In the genomic region with DNA sequence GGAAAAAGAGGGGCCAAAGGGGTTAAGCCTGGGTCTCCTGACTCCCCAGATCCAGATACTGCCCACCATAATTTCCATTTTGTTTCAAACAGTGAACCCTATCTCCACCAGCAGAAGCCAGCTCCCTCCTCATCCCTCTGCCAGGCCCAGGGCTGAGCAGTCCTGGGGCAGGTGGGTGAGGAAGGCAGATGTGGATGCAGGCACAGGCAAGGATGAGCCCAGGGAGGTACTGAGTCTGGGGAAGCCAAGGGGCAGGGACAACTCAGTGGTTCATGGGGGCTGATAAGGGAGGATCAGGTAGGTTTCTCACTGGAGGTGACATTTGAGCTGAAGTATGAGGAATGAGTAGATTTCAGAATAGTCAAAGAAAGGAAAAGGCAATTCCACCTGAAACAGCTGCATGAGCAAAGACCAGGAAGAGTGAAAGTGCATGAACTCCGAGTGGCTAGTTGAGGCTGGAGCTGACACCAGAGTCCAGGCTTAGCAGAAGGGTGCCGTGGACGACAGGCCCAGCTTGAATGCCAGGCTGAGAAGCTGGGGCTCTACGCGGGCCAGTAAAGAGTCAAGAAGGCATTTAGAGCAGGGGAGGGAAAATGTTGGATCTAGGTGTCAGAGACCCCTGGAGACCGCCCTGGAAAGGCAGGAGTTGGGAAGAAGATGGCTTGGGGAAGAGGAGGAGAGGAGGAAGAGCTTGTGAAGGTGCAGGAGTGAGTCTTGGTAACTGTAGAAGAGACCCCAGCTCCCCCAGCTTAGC, we compare ENCODE assay signal across 8 cellular contexts. TPM values are rescaled to one million over a fixed set of nuclear protein-coding genes. Genes with fewer than 3 reads are reported as not detected.
A peak's percentile ranks its signal among the peaks of the same experiment; 100 is the strongest.
DNase-seq lines count a peak whose midpoint lies in the region; ATAC-seq and TF ChIP-seq lines count a peak whose summit lies in the region.

No MANE protein-coding gene starts in this region.

- DNase-seq in colonic mucosa (no peak), natural killer cell (no peak), NCI-H1092 (lab: John Stamatoyannopoulos, UW) (no peak), NCI-H1930 (lab: John Stamatoyannopoulos, UW) (no peak)
- no peak for DNase-seq in stimulated activated CD4-positive, alpha-beta T cell treated with anti-CD3 and anti-CD28 coated beads, Interleukin-4, amount 100 ng/mL, for 24 hours

- H3K27ac Mint-ChIP-seq in IgD-negative memory B cell (peak overlapping the region; percentile 67 to 94 (median 86)), natural killer cell (no peak overlapping the region)

- intact Hi-C loops in colonic mucosa (cut with DNase I) (loop anchor here (2.0 kb wide), 1 partner anchor 33 kb away; no protein-coding TSS in a partner anchor), natural killer cell (cut with micrococcal nuclease) (no loop called here)

- peaks cover 64% of the 10 kb centered on the region; the same call in 1 of the 2 replicates for H4K20me1 ChIP-seq in BLaER1

- peak overlapping the region; percentile 75 to 96 (median 88) for H3K4me3 Mint-ChIP-seq in IgD-negative memory B cell
- H3K4me3 Mint-ChIP-seq in natural killer cell = peak overlapping the region; percentile 89

- peaks cover 9 to 36% (median 21%) of the 10 kb centered on the region in 3 donors for H3K4me1 Mint-ChIP-seq in IgD-negative memory B cell
- peaks cover 34 to 37% of the 10 kb centered on the region in 2 donors for H3K4me1 Mint-ChIP-seq in natural killer cell

- H3K9me3 Mint-ChIP-seq in IgD-negative memory B cell (no peaks in the 10 kb centered on the region), natural killer cell (no peaks in the 10 kb centered on the region)

- peak overlapping the region; percentile 99 for H3K4me2 ChIP-seq in BLaER1

- H3K9ac ChIP-seq in BLaER1 = peak overlapping the region; percentile 79
- H3K9ac ChIP-seq in colonic mucosa (ENCODE audit: low read depth in 2 of 2, low read length in 2 of 2) = peak overlapping the region; percentile 80 to 81

- peaks cover 78% of the 10 kb centered on the region for H3K4me1 ChIP-seq in BLaER1
- peaks cover 28% of the 10 kb centered on the region for H3K4me1 ChIP-seq in colonic mucosa

- TF ChIP-seq CTCF in colonic mucosa (IDR thresholded peaks at IDR 0.05) (no peak), natural killer cell (IDR thresholded peaks at IDR 0.05) (no peak)

- ATAC-seq in natural killer cell = no peak
- ATAC-seq in HG02763 (IDR thresholded peaks at IDR 0.05; ENCODE audit: unreplicated experiment) = no peak

- H3K36me3 ChIP-seq in BLaER1 (peaks cover 26% of the 10 kb centered on the region), colonic mucosa (no peaks in the 10 kb centered on the region)

- no peaks in the 10 kb centered on the region for H3K27me3 ChIP-seq in BLaER1
- no peaks in the 10 kb centered on the region for H3K27me3 ChIP-seq in colonic mucosa

- H3K27ac ChIP-seq in BLaER1 (peak overlapping the region; percentile 80), colonic mucosa (peak overlapping the region; percentile 92)

- H3K27me3 Mint-ChIP-seq in IgD-negative memory B cell = no peaks in the 10 kb centered on the region
- H3K27me3 Mint-ChIP-seq in natural killer cell (ENCODE audit: low read depth in 2 of 2) = no peaks in the 10 kb centered on the region

- H3K36me3 Mint-ChIP-seq in IgD-negative memory B cell (peaks cover 1% of the 10 kb centered on the region), natural killer cell (no peaks in the 10 kb centered on the region)

- no peaks in the 10 kb centered on the region for H3K9me3 ChIP-seq in BLaER1
- H3K9me3 ChIP-seq in colonic mucosa = no peaks in the 10 kb centered on the region

- H3K4me3 ChIP-seq in BLaER1 (peak overlapping the region; percentile 78), colonic mucosa (peak overlapping the region; percentile 73)

RNA-seq across cellular contexts. Expression of gene CIC, which starts 10.3 kb away (rescaled TPM):
- 4.5 TPM for polyA plus RNA-seq in IgD-negative memory B cell
- total RNA-seq in colonic mucosa = 10 to 100 TPM; 47.8 to 54.6 TPM
- 100 to 1,000 TPM in 2 of 3 donors, 10 to 100 TPM in 1; 95.4 to 121 (median 108) TPM for total RNA-seq in natural killer cell

RNA-seq across cellular contexts. Expression of gene PRR19, which starts 22.6 kb away (rescaled TPM):
- 0.55 TPM for polyA plus RNA-seq in IgD-negative memory B cell
- 1 to 10 TPM in 1 of 2 donors, under 1 TPM in 1; 0.32 to 1.0 TPM for total RNA-seq in colonic mucosa
- total RNA-seq in natural killer cell = not detected

RNA-seq across cellular contexts. Expression of gene PAFAH1B3, which starts 23.1 kb away (rescaled TPM):
- polyA plus RNA-seq in IgD-negative memory B cell = 49.0 TPM
- total RNA-seq in colonic mucosa (10 to 100 TPM; 42.5 to 53.0 TPM), natural killer cell (1 to 10 TPM; 6.1 to 8.9 (median 7.9) TPM)

RNA-seq across cellular contexts. Expression of gene ERF, which starts 24.4 kb away (rescaled TPM):
- polyA plus RNA-seq in IgD-negative memory B cell = 6.7 TPM
- total RNA-seq in colonic mucosa (10 to 100 TPM; 46.7 to 57.3 TPM), natural killer cell (100 to 1,000 TPM in 1 of 3 donors, 10 to 100 TPM in 2; 58.3 to 115 (median 75.6) TPM)

RNA-seq across cellular contexts. Expression of gene TMEM145, which starts 33.8 kb away (rescaled TPM):
- polyA plus RNA-seq in IgD-negative memory B cell = not detected
- total RNA-seq in colonic mucosa (under 1 TPM; 0.24 to 0.94 TPM), natural killer cell (not detected)

Comparison
In these comparisons a context has a peak if more than half of its experiments do, and no peak if none do; other contexts are left out.
1. H3K27ac Mint-ChIP-seq: peak in IgD-negative memory B cell (3 of 3); none in natural killer cell (0 of 2).
2. RNA of gene PAFAH1B3, which starts 23.1 kb away (total RNA-seq): 42.5 to 53.0 TPM in colonic mucosa; 6.1 to 8.9 TPM in natural killer cell; every median in the first group is over 4 times any median in the second.